ENCODE assay signal across 11 cellular contexts in genomic region chr3:16468114-16469098, GRCh38. TPM values are rescaled to one million over a fixed set of nuclear protein-coding genes. Genes with fewer than 3 reads are reported as not detected.
DNase-seq lines count a peak whose midpoint lies in the region; ATAC-seq, FAIRE-seq and TF ChIP-seq lines count a peak whose summit lies in the region.
"Had no signal": no experiment of that assay in that cellular context is flagged by ENCODE, and none has a peak within 500 bp of the region (broad histone marks: within the 10 kb centered on the region; RNA-seq: fewer than 3 reads in every experiment).

No MANE protein-coding gene starts in this region.

- H3K36me3 ChIP-seq in liver (ENCODE audit: control insufficient read depth in 4 of 4, insufficient read depth in 3 of 4, low read depth in 1 of 4, low read length in 3 of 4) (peaks cover 0 to 6% (median under 1%) of the 10 kb centered on the region in 4 donors), HepG2 (replicated peaks in 1 of 2; ENCODE audit: control insufficient read depth in 1 of 2, insufficient read depth in 2 of 2, low read length in 2 of 2) (no peaks in the 10 kb centered on the region), right atrium auricular region (no peaks in the 10 kb centered on the region), body of pancreas (replicated peaks in 1 of 2; ENCODE audit: insufficient read depth in 1 of 2, low read depth in 2 of 2) (no peaks in the 10 kb centered on the region)

- H3K4me3 Mint-ChIP-seq in activated CD4-positive, alpha-beta memory T cell treated with anti-CD3 and anti-CD28 coated beads for 36 hours = peak overlapping the region; percentile 36

- H4K20me1 ChIP-seq in HepG2 (ENCODE audit: insufficient read depth, low read length) = no peaks in the 10 kb centered on the region

- H3K27me3 ChIP-seq in liver (ENCODE audit: control insufficient read depth in 4 of 4, insufficient read depth in 4 of 4, low read length in 3 of 4) (no peaks in the 10 kb centered on the region), HepG2 (ENCODE audit: control insufficient read depth in 1 of 2, insufficient read depth in 2 of 2, low read length in 2 of 2) (peaks cover 1 to 13% of the 10 kb centered on the region in 2 experiments; a peak in 2 of 5 replicates), right atrium auricular region (no peaks in the 10 kb centered on the region), body of pancreas (no peaks in the 10 kb centered on the region)

- FAIRE-seq in HepG2 (lab: Jason Lieb, UNC) = no peak

- 70% methylated on average over 16 of the region's 16 CpGs for WGBS in liver
- 39% methylated on average over 16 of the region's 16 CpGs for WGBS in HepG2 (ENCODE audit: low lambda C conversion rate)
- WGBS in body of pancreas, 2 donors = 31 to 39% methylated on average over 16 of the region's 16 CpGs

- no peaks in the 10 kb centered on the region for H3K79me2 ChIP-seq in HepG2 (ENCODE audit: insufficient read depth, low read length)

- ATAC-seq in HepG2 (no peak), body of pancreas (no peak), HG03571 (IDR thresholded peaks at IDR 0.05; ENCODE audit: unreplicated experiment) (no peak)

- H3K4me1 Mint-ChIP-seq in activated CD4-positive, alpha-beta memory T cell treated with anti-CD3 and anti-CD28 coated beads for 36 hours (ENCODE audit: low read depth) = peaks cover 50% of the 10 kb centered on the region

- no peak for DNase-seq in HepG2 (ENCODE audit: low spot score)
- no peak for DNase-seq in activated CD4-positive, alpha-beta memory T cell treated with anti-CD3 and anti-CD28 coated beads for 36 hours
- DNase-seq in right atrium auricular region (ENCODE audit: low spot score) = no peak
- no peak for DNase-seq in iPS-NIHi11 (ENCODE audit: low spot score)
- no peak for DNase-seq in caudate nucleus (lab: John Stamatoyannopoulos, UW)
- DNase-seq in body of pancreas = no peak
- DNase-seq: Calu3 had no signal

- no peak for TF ChIP-seq POLR2A in HepG2 (IDR thresholded peaks at IDR 0.05; ENCODE audit: insufficient read depth in 1 of 2, low read depth in 2 of 2, low read length in 2 of 2)
- TF ChIP-seq POLR2A in body of pancreas (IDR thresholded peaks at IDR 0.05) = no peak

- H3K36me3 Mint-ChIP-seq in activated CD4-positive, alpha-beta memory T cell treated with anti-CD3 and anti-CD28 coated beads for 36 hours = peaks cover 46% of the 10 kb centered on the region

- H3K9me3 Mint-ChIP-seq in activated CD4-positive, alpha-beta memory T cell treated with anti-CD3 and anti-CD28 coated beads for 36 hours = no peaks in the 10 kb centered on the region

- no peak for TF ChIP-seq CTCF in liver (IDR thresholded peaks at IDR 0.05; ENCODE audit: low read depth, low read length, missing input control)
- no peak for TF ChIP-seq CTCF in HepG2 (CRISPR knock-in tag; IDR thresholded peaks at IDR 0.05)
- TF ChIP-seq CTCF in right atrium auricular region (IDR thresholded peaks at IDR 0.05) = no peak
- TF ChIP-seq CTCF in body of pancreas (IDR thresholded peaks at IDR 0.05) = no peak

- CTCF ChIA-PET in HepG2 (lab: Yijun Ruan, JAX; ENCODE audit: low intra/inter-chr PET ratio, low total read pairs) = no interaction called here
- CTCF ChIA-PET in activated CD4-positive, alpha-beta memory T cell treated with anti-CD3 and anti-CD28 coated beads for 36 hours (lab: Charles Lee) = interaction anchor here (0.7 kb wide), 1 partner anchor 201 kb away, joined by 3 read pairs; no protein-coding TSS in a partner anchor

- H3K27me3 Mint-ChIP-seq in activated CD4-positive, alpha-beta memory T cell treated with anti-CD3 and anti-CD28 coated beads for 36 hours = no peaks in the 10 kb centered on the region

- H3K4me3 ChIP-seq in liver (ENCODE audit: low read depth in 1 of 3, low read length in 3 of 3) = no peak overlapping the region
- no peak overlapping the region for H3K4me3 ChIP-seq in HepG2 (replicated peaks in 1 of 3; ENCODE audit: insufficient read depth in 1 of 3, low read depth in 2 of 3, low read length in 3 of 3)
- no peak overlapping the region for H3K4me3 ChIP-seq in right atrium auricular region
- H3K4me3 ChIP-seq in body of pancreas = no peak overlapping the region
- H3K4me3 ChIP-seq: SK-N-MC had no signal

- no peak overlapping the region for H3K9ac ChIP-seq in liver (ENCODE audit: low read depth in 1 of 2, low read length in 2 of 2)
- no peak overlapping the region for H3K9ac ChIP-seq in HepG2 (ENCODE audit: insufficient read depth, low read depth, low read length)

- H2AFZ ChIP-seq in HepG2 (ENCODE audit: low read length) = no peak overlapping the region

- H3K27ac ChIP-seq in liver (ENCODE audit: low read depth in 1 of 2, low read length in 2 of 2) = no peak overlapping the region
- no peak overlapping the region for H3K27ac ChIP-seq in HepG2 (ENCODE audit: extremely low read length, insufficient read depth, low read length)
- H3K27ac ChIP-seq in right atrium auricular region = peak overlapping the region; percentile 20 to 50
- no peak overlapping the region for H3K27ac ChIP-seq in caudate nucleus (ENCODE audit: low read depth, low read length)
- no peak overlapping the region for H3K27ac ChIP-seq in body of pancreas
- H3K27ac ChIP-seq: SK-N-MC had no signal

- POLR2A ChIA-PET in HepG2 (lab: Yijun Ruan, JAX) = no interaction called here
- POLR2A ChIA-PET in activated CD4-positive, alpha-beta memory T cell treated with anti-CD3 and anti-CD28 coated beads for 36 hours (lab: Charles Lee) = no interaction called here

- intact Hi-C loops in HepG2 (cut with micrococcal nuclease; ENCODE audit: unreplicated experiment) = no loop called here
- intact Hi-C loops in activated CD4-positive, alpha-beta memory T cell treated with anti-CD3 and anti-CD28 coated beads for 36 hours (cut with micrococcal nuclease) = loop anchor here (2.0 kb wide), 1 partner anchor 44 kb away; the partner anchor contains the start of gene RFTN1
- intact Hi-C loops in body of pancreas (cut with DNase I) = no loop called here

- H3K9me3 ChIP-seq in liver (ENCODE audit: control insufficient read depth in 4 of 4, low read length in 3 of 4) (peaks cover 0 to 6% (median 1%) of the 10 kb centered on the region in 4 donors), HepG2 (ENCODE audit: low read length) (no peaks in the 10 kb centered on the region), right atrium auricular region (peaks cover 0 to 4% of the 10 kb centered on the region in 2 donors), body of pancreas (no peaks in the 10 kb centered on the region)

- in situ Hi-C loops in HepG2 (cut with HindIII; ENCODE audit: extremely low pct_ligation_motif_present, low pct_unique_long_range_greater_than_20kb) = no loop called here

- BruUV-seq in HepG2 (replicated peaks; lab: Mats Ljungman, UMichigan) = no TSS peak

- no peak for TF ChIP-seq RAD21 in liver (IDR thresholded peaks at IDR 0.05)
- no peak for TF ChIP-seq RAD21 in HepG2 (CRISPR knock-in tag; IDR thresholded peaks at IDR 0.05)

- TF ChIP-seq EP300 in HepG2 (IDR thresholded peaks at IDR 0.05; ENCODE audit: low read depth in 2 of 2, low read length in 2 of 2) (no peak), HepG2 (CRISPR knock-in tag; IDR thresholded peaks at IDR 0.05; ENCODE audit: borderline replicate concordance) (no peak)

- H3K4me1 ChIP-seq in liver (ENCODE audit: control insufficient read depth in 4 of 4, insufficient read depth in 4 of 4, low read length in 3 of 4) = no peaks in the 10 kb centered on the region
- H3K4me1 ChIP-seq in HepG2 (ENCODE audit: insufficient read depth, low read length) = no peaks in the 10 kb centered on the region
- peaks cover 0 to 29% of the 10 kb centered on the region in 2 donors for H3K4me1 ChIP-seq in right atrium auricular region
- no peaks in the 10 kb centered on the region for H3K4me1 ChIP-seq in body of pancreas

- no peak overlapping the region for H3K4me2 ChIP-seq in HepG2 (ENCODE audit: low read depth, low read length)

- peak overlapping the region; percentile 74 for H3K27ac Mint-ChIP-seq in activated CD4-positive, alpha-beta memory T cell treated with anti-CD3 and anti-CD28 coated beads for 36 hours
- H3K27ac Mint-ChIP-seq: progenitor cell of endocrine pancreas had no signal

TF ChIP-seq in liver, 16 proteins besides CTCF, POLR2A, EP300 and RAD21 (continues in another document):
- TF ChIP-seq JUND (IDR thresholded peaks at IDR 0.05) (no peak), NR2F2 (IDR thresholded peaks at IDR 0.05) (peak; percentile 48), YY1 (IDR thresholded peaks at IDR 0.05) (no peak), FOXA1 (IDR thresholded peaks at IDR 0.05) (no peak)

RNA-seq across cellular contexts. Expression of gene RFTN1, which starts 45.1 kb away (rescaled TPM):
- total RNA-seq in liver (10 to 100 TPM in 1 of 2 donors, 1 to 10 TPM in 1; 4.4 to 20.4 TPM), HepG2 (2016; rRNA removed; fragmentation: Illumina TruSeq; extraction: Trizol) (not detected in 2 replicates), right atrium auricular region (10 to 100 TPM; 15.9 to 33.6 TPM), body of pancreas (10 to 100 TPM in 1 of 2 donors, 1 to 10 TPM in 1; 6.5 to 28.0 TPM)
- polyA plus RNA-seq in liver (10 to 100 TPM; 11.8 to 12.1 TPM), HepG2 (2011; rRNA removed) (0.24 TPM in 1 of 2 replicates, not detected in the other)
- 0.40 TPM in 1 of 2 replicates, not detected in the other for total RNA-seq in HepG2 (2016; cell fraction: cytosol; rRNA removed; fragmentation: Illumina TruSeq; extraction: Trizol; ENCODE audit: low read depth)
- total RNA-seq in HepG2 (2016; cell fraction: insoluble cytoplasmic fraction; rRNA removed; fragmentation: Illumina TruSeq; extraction: Trizol) = not detected in 2 replicates
- total RNA-seq in HepG2 (2016; cell fraction: membrane; rRNA removed; fragmentation: Illumina TruSeq; extraction: Trizol) = not detected in 2 replicates
- not detected in 2 replicates for total RNA-seq in HepG2 (2016; cell fraction: nucleus; rRNA removed; fragmentation: Illumina TruSeq; extraction: Trizol)
- 0.08 and 0.22 TPM in 2 replicates for polyA plus RNA-seq in HepG2 (2011; cell fraction: cytosol; rRNA removed)
- polyA plus RNA-seq in HepG2 (2011; cell fraction: nucleus; rRNA removed) = 0.23 and 0.29 TPM in 2 replicates
- polyA plus RNA-seq in HepG2 (2012) = 0.30 and 0.35 TPM in 2 replicates
- polyA plus RNA-seq in HepG2 (2016; cell fraction: cytosol; fragmentation: Illumina TruSeq; extraction: Trizol; ENCODE audit: low read depth) = not detected in 2 replicates
- polyA plus RNA-seq in HepG2 (2016; cell fraction: insoluble cytoplasmic fraction; fragmentation: Illumina TruSeq; extraction: Trizol; ENCODE audit: low read depth) = not detected in 2 replicates
- polyA plus RNA-seq in HepG2 (2016; cell fraction: membrane; fragmentation: Illumina TruSeq; extraction: Trizol; ENCODE audit: low read depth) = not detected in 2 replicates
- not detected in 2 replicates for polyA plus RNA-seq in HepG2 (2016; cell fraction: nucleus; fragmentation: Illumina TruSeq; extraction: Trizol; ENCODE audit: insufficient read depth, low read depth)
- polyA minus RNA-seq in HepG2 (2011; rRNA and poly(A)+ RNA removed; ENCODE audit: low replicate concordance) = 0.12 TPM in 1 of 2 replicates, not detected in the other
- polyA minus RNA-seq in HepG2 (2011; cell fraction: cytosol; rRNA and poly(A)+ RNA removed) = not detected in 2 replicates
- polyA minus RNA-seq in HepG2 (2011; cell fraction: nucleus; rRNA and poly(A)+ RNA removed) = not detected in 2 replicates
- total RNA-seq in activated CD4-positive, alpha-beta memory T cell treated with anti-CD3 and anti-CD28 coated beads for 36 hours = 100 to 1,000 TPM; 104 to 106 TPM

Comparison
In these comparisons a context has a peak if more than half of its experiments do, and no peak if none do; other contexts are left out.
1. H3K27ac ChIP-seq: peak in right atrium auricular region (2 of 2); none in liver (0 of 2), HepG2 (single experiment), caudate nucleus (single experiment) and body of pancreas (0 of 4).